ENCODE assay signal across 20 cellular contexts in the genomic region with DNA sequence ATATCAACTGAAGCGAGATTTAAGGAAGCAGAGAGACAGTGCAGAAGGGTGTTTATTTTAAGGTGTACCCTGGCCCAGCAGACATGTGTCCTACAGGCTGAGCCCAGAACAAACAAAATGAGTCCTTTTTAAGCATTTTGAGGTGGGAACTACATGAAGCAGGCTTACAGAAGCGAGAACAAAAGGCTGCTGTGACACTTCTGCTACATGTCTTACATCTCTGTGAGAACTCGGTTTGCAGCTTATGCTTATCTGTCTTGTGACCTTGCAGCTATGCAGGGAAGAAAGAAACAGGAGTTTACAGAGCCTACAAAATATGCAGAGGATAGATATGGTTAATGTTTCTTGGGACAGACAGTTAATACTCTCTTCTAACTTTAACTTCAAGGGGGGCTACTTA.
DNase-seq lines count a peak whose midpoint lies in the region; ATAC-seq, FAIRE-seq and TF ChIP-seq lines count a peak whose summit lies in the region.
"Had no signal": no experiment of that assay in that cellular context is flagged by ENCODE, and none has a peak within 500 bp of the region (broad histone marks: within the 10 kb centered on the region; RNA-seq: fewer than 3 reads in every experiment).

No MANE protein-coding gene starts in this region.

- H3F3A ChIP-seq in GM23338 (replicated peaks; ENCODE audit: low read depth) (no peaks in the 10 kb centered on the region), smooth muscle cell (ENCODE audit: low read depth) (no peaks in the 10 kb centered on the region)

- TF ChIP-seq CTCF in GM23338 (conservative IDR thresholded peaks at IDR 0.05; ENCODE audit: low read depth in 2 of 2) (no peak), H1 (IDR thresholded peaks at IDR 0.05; ENCODE audit: control extremely low read depth in 1 of 3, insufficient read depth in 1 of 3, low read depth in 1 of 3, low read length in 3 of 3) (no peak), smooth muscle cell (IDR thresholded peaks at IDR 0.05; ENCODE audit: borderline replicate concordance, insufficient read depth, poor library complexity, severe bottlenecking) (no peak), ovary (IDR thresholded peaks at IDR 0.05) (no peak)

- H3K23ac ChIP-seq in H1 (ENCODE audit: insufficient read length) (no peak overlapping the region), mesendoderm (ENCODE audit: low read length) (no peak overlapping the region)

- H3K9me2 ChIP-seq in GM23338 (ENCODE audit: insufficient read depth), result no peaks in the 10 kb centered on the region

- POLR2A ChIA-PET in H1 (lab: Charles Lee; ENCODE audit: partially characterized antibody), result no interaction called here

- TF ChIP-seq RAD21 in H1 (IDR thresholded peaks at IDR 0.05 in 1 of 2, conservative IDR thresholded peaks at IDR 0.05 in 1 of 2; ENCODE audit: low read depth in 2 of 2, low read length in 2 of 2), result no peak

- DNase-seq in GM23338 (ENCODE audit: low spot score) (no peak), H1 (ENCODE audit: low read depth in 1 of 2, low spot score in 2 of 2) (no peak), mesendoderm (peak; percentile 87), smooth muscle cell (lab: John Stamatoyannopoulos, UW; ENCODE audit: unreplicated experiment) (no peak), ovary (no peak), DMS114 treated with DMSO at 0.1 percent for 48 hours (lab: John Stamatoyannopoulos, UW; ENCODE audit: unreplicated experiment) (no peak), NCI-H2227 (lab: John Stamatoyannopoulos, UW; ENCODE audit: unreplicated experiment) (no peak)
- DNase-seq: CD4-positive, CD25-positive, alpha-beta regulatory T cell; CD8-positive, alpha-beta memory T cell; COR-L47; DMS 273 treated with DMSO at 0.1 percent for 48 hours; GOT3; H9 had no signal

- no peaks in the 10 kb centered on the region for H3K27me3 ChIP-seq in GM23338 (ENCODE audit: insufficient read depth)
- H3K27me3 ChIP-seq in H1 (replicated peaks in 1 of 4; ENCODE audit: control insufficient read depth in 3 of 4, extremely low read depth in 1 of 4, insufficient read depth in 3 of 4, low read length in 3 of 4), result no peaks in the 10 kb centered on the region
- no peaks in the 10 kb centered on the region for H3K27me3 ChIP-seq in mesendoderm (ENCODE audit: insufficient read depth, low read length, poor library complexity)
- no peaks in the 10 kb centered on the region for H3K27me3 ChIP-seq in smooth muscle cell (ENCODE audit: low read depth)
- no peaks in the 10 kb centered on the region for H3K27me3 ChIP-seq in ovary
- H3K27me3 ChIP-seq: BLaER1 treated with 17β-estradiol and CSF1 and Interleukin-3, amounts not matched to agents 10 nM and 100 nM had no signal

- no peak overlapping the region for H2BK12ac ChIP-seq in H1 (ENCODE audit: low read depth, low read length)

- no peak overlapping the region for H4K91ac ChIP-seq in H1 (replicated peaks; ENCODE audit: insufficient read length, low read length)

- no peaks in the 10 kb centered on the region for H3K79me1 ChIP-seq in H1 (ENCODE audit: low read depth, low read length)
- no peaks in the 10 kb centered on the region for H3K79me1 ChIP-seq in mesendoderm (ENCODE audit: low read length)

- H2BK20ac ChIP-seq in H1 (ENCODE audit: low read length), result no peak overlapping the region

- no peak overlapping the region for H3K4me3 Mint-ChIP-seq in GM23338
- H3K4me3 Mint-ChIP-seq: B cell; CD4-positive, CD25-positive, alpha-beta regulatory T cell; CD8-positive, alpha-beta memory T cell; H9; IgD-negative memory B cell had no signal

- no peak overlapping the region for H2BK15ac ChIP-seq in H1 (ENCODE audit: low read length)
- H2BK15ac ChIP-seq in mesendoderm (replicated peaks; ENCODE audit: low read depth), result no peak overlapping the region

- H3K27ac ChIP-seq in GM23338 (ENCODE audit: low read depth), result no peak overlapping the region
- no peak overlapping the region for H3K27ac ChIP-seq in H1 (ENCODE audit: low read depth, low read length)
- no peak overlapping the region for H3K27ac ChIP-seq in mesendoderm (ENCODE audit: low read depth, low read length)
- H3K27ac ChIP-seq in smooth muscle cell (ENCODE audit: low read depth), result no peak overlapping the region
- H3K27ac ChIP-seq in ovary, result no peak overlapping the region
- H3K27ac ChIP-seq: BLaER1 treated with 17β-estradiol and CSF1 and Interleukin-3, amounts not matched to agents 10 nM and 100 nM had no signal

- H4K5ac ChIP-seq in H1 (ENCODE audit: insufficient read length, low read depth, low read length) (no peak overlapping the region), mesendoderm (ENCODE audit: low read length) (no peak overlapping the region)

- no peaks in the 10 kb centered on the region for H3K9me3 Mint-ChIP-seq in GM23338

- CTCF ChIA-PET in H1 (lab: Charles Lee; ENCODE audit: partially characterized antibody), result no interaction called here

- no peak for TF ChIP-seq EP300 in H1 (IDR thresholded peaks at IDR 0.05; ENCODE audit: borderline replicate concordance in 1 of 2, low read depth in 2 of 2, low read length in 2 of 2)
- no peak for TF ChIP-seq EP300 in ovary (IDR thresholded peaks at IDR 0.05)

- TF ChIP-seq POLR2A in H1 (IDR thresholded peaks at IDR 0.05; ENCODE audit: control extremely low read depth in 1 of 2, low read depth in 2 of 2, low read length in 2 of 2) (no peak), ovary (IDR thresholded peaks at IDR 0.05) (no peak)

- H3K14ac ChIP-seq in H1 (ENCODE audit: insufficient read length), result no peak overlapping the region

- intact Hi-C loops in ovary (cut with DNase I), result no loop called here

- H3K18ac ChIP-seq in H1 (ENCODE audit: extremely low read depth, low read length) (no peak overlapping the region), mesendoderm (ENCODE audit: low read length) (no peak overlapping the region)

- no peaks in the 10 kb centered on the region for H3K27me3 Mint-ChIP-seq in GM23338 (ENCODE audit: insufficient read depth, low read depth, poor library complexity)

- H3K9ac ChIP-seq in H1 (replicated peaks in 1 of 4; ENCODE audit: extremely low read depth in 1 of 4, low read depth in 3 of 4, low read length in 3 of 4) (no peak overlapping the region), mesendoderm (ENCODE audit: low read length) (no peak overlapping the region), smooth muscle cell (ENCODE audit: low read depth) (no peak overlapping the region)
- H3K9ac ChIP-seq: BLaER1 treated with 17β-estradiol and CSF1 and Interleukin-3, amounts not matched to agents 10 nM and 100 nM had no signal

- H3K56ac ChIP-seq in H1 (replicated peaks; ENCODE audit: insufficient read length, low read depth, low read length) (no peak overlapping the region), mesendoderm (ENCODE audit: low read length) (no peak overlapping the region)

- H2BK120ac ChIP-seq in H1 (replicated peaks; ENCODE audit: low read depth, low read length) (no peak overlapping the region), mesendoderm (ENCODE audit: low read depth, low read length) (no peak overlapping the region)

- H3K4me1 ChIP-seq in GM23338 (ENCODE audit: insufficient read depth) (no peaks in the 10 kb centered on the region), H1 (replicated peaks in 1 of 4; ENCODE audit: control insufficient read depth in 3 of 4, insufficient read depth in 4 of 4, low read length in 3 of 4) (no peaks in the 10 kb centered on the region), mesendoderm (ENCODE audit: control insufficient read depth, low read depth, low read length) (no peaks in the 10 kb centered on the region), smooth muscle cell (ENCODE audit: low read depth) (no peaks in the 10 kb centered on the region), ovary (ENCODE audit: insufficient read depth) (no peaks in the 10 kb centered on the region)
- H3K4me1 ChIP-seq: BLaER1 treated with 17β-estradiol and CSF1 and Interleukin-3, amounts not matched to agents 10 nM and 100 nM had no signal

- H3K36me3 ChIP-seq in GM23338 (ENCODE audit: insufficient read depth) (no peaks in the 10 kb centered on the region), H1 (ENCODE audit: control insufficient read depth in 2 of 4, insufficient read depth in 4 of 4, low read length in 3 of 4) (no peaks in the 10 kb centered on the region), mesendoderm (ENCODE audit: control insufficient read depth, insufficient read depth, low read length) (no peaks in the 10 kb centered on the region), smooth muscle cell (ENCODE audit: low read depth) (no peaks in the 10 kb centered on the region), ovary (no peaks in the 10 kb centered on the region)
- H3K36me3 ChIP-seq: BLaER1 treated with 17β-estradiol and CSF1 and Interleukin-3, amounts not matched to agents 10 nM and 100 nM had no signal

- H3K79me2 ChIP-seq in GM23338 (replicated peaks; ENCODE audit: insufficient read depth) (no peaks in the 10 kb centered on the region), H1 (ENCODE audit: control insufficient read depth in 1 of 2, insufficient read depth in 2 of 2, low read length in 2 of 2) (no peaks in the 10 kb centered on the region), mesendoderm (ENCODE audit: control insufficient read depth, insufficient read depth, low read length) (no peaks in the 10 kb centered on the region), smooth muscle cell (ENCODE audit: low read depth) (no peaks in the 10 kb centered on the region)

- peak overlapping the region; percentile 70; the same call in 1 of the 2 replicates for H2AFZ ChIP-seq in GM23338
- 0 out of 2 replicates have a peak overlapping the region, but pooled peaks have one; percentile 55 for H2AFZ ChIP-seq in H1 (ENCODE audit: low read length)
- H2AFZ ChIP-seq in smooth muscle cell (ENCODE audit: low read depth), result no peak overlapping the region

- H3K9me3 ChIP-seq in H1 (ENCODE audit: insufficient read depth in 2 of 2, low read depth in 1 of 2, low read length in 1 of 2), result no peaks in the 10 kb centered on the region
- H3K9me3 ChIP-seq in smooth muscle cell (replicated peaks; ENCODE audit: low read depth), result no peaks in the 10 kb centered on the region
- H3K9me3 ChIP-seq in ovary, result no peaks in the 10 kb centered on the region

- no peak for ATAC-seq in GM23338

- H3K23me2 ChIP-seq in H1 (ENCODE audit: low read depth, low read length), result no peaks in the 10 kb centered on the region

- H3K36me3 Mint-ChIP-seq in GM23338 (ENCODE audit: low read depth), result no peaks in the 10 kb centered on the region
- H3K36me3 Mint-ChIP-seq: CD4-positive, CD25-positive, alpha-beta regulatory T cell; IgD-negative memory B cell had no signal

- H4K20me1 ChIP-seq in GM23338 (replicated peaks; ENCODE audit: insufficient read depth), result no peaks in the 10 kb centered on the region
- no peaks in the 10 kb centered on the region for H4K20me1 ChIP-seq in H1 (replicated peaks in 1 of 2; ENCODE audit: control insufficient read depth in 1 of 2, insufficient read depth in 2 of 2, low read length in 2 of 2)
- H4K20me1 ChIP-seq in smooth muscle cell (ENCODE audit: low read depth), result no peaks in the 10 kb centered on the region
- H4K20me1 ChIP-seq: BLaER1 treated with 17β-estradiol and CSF1 and Interleukin-3, amounts not matched to agents 10 nM and 100 nM had no signal

- no peak overlapping the region for H2BK5ac ChIP-seq in H1 (ENCODE audit: low read depth, low read length)
- H2BK5ac ChIP-seq in mesendoderm (ENCODE audit: low read length), result no peak overlapping the region

- no peak overlapping the region for H3K27ac Mint-ChIP-seq in GM23338
- H3K27ac Mint-ChIP-seq: B cell; CD4-positive, CD25-positive, alpha-beta regulatory T cell; CD8-positive, alpha-beta memory T cell; H9; IgD-negative memory B cell had no signal

- H3K4ac ChIP-seq in H1 (replicated peaks; ENCODE audit: insufficient read length, low read depth, low read length) (no peak overlapping the region), mesendoderm (ENCODE audit: low read depth, low read length) (no peak overlapping the region)

- H4K8ac ChIP-seq in H1 (ENCODE audit: extremely low read depth, insufficient read depth, low read length) (no peak overlapping the region), mesendoderm (ENCODE audit: low read depth, low read length) (no peak overlapping the region)

- H3K4me1 Mint-ChIP-seq in GM23338, result peaks cover 2% of the 10 kb centered on the region; the same call in 2 of the 3 replicates
- H3K4me1 Mint-ChIP-seq: B cell; CD4-positive, CD25-positive, alpha-beta regulatory T cell; CD8-positive, alpha-beta memory T cell; H9; IgD-negative memory B cell had no signal

- H2AK5ac ChIP-seq in H1 (ENCODE audit: low read depth, low read length), result no peak overlapping the region
- H2AK5ac ChIP-seq in mesendoderm (ENCODE audit: low read length), result no peak overlapping the region

- WGBS in H1 (ENCODE audit: extremely low coverage in 1 of 2, insufficient coverage in 1 of 2, insufficient read length in 1 of 2, insufficient replicate concordance in 2 of 2, low coverage in 1 of 2, low lambda C conversion rate in 2 of 2, missing lambda C conversion rate in 1 of 2), 2 experiments, result 87% methylated on average over 3 of the region's 3 CpGs; no CpG with 5 or more reads in 1 of the 2 experiments
- WGBS in mesendoderm (ENCODE audit: extremely low coverage, insufficient coverage, low lambda C conversion rate), result no CpG with 5 or more reads among the region's 3 CpGs
- 24% methylated on average over 3 of the region's 3 CpGs for WGBS in smooth muscle cell (ENCODE audit: low lambda C conversion rate)
- 35 to 45% (median 42%) methylated on average over 3 of the region's 3 CpGs for WGBS in ovary, 3 donors

- peak; percentile 78 for FAIRE-seq in H1 (lab: Jason Lieb, UNC)
- FAIRE-seq: G401.6, GM12892, GM18507, HTR-8/SVneo had no signal

- H3K4me2 ChIP-seq in GM23338 (no peak overlapping the region), H1 (ENCODE audit: insufficient read depth in 1 of 2, low read depth in 2 of 2, low read length in 2 of 2) (no peak overlapping the region), mesendoderm (ENCODE audit: low read length) (no peak overlapping the region), smooth muscle cell (peak overlapping the region; percentile 29)
- H3K4me2 ChIP-seq: BLaER1 treated with 17β-estradiol and CSF1 and Interleukin-3, amounts not matched to agents 10 nM and 100 nM had no signal

- no peak overlapping the region for H3K4me3 ChIP-seq in GM23338
- no peak overlapping the region for H3K4me3 ChIP-seq in H1 (ENCODE audit: extremely low read depth in 1 of 4, insufficient read depth in 2 of 4, low read depth in 3 of 4, low read length in 4 of 4)
- H3K4me3 ChIP-seq in mesendoderm (ENCODE audit: low read length), result no peak overlapping the region
- H3K4me3 ChIP-seq in smooth muscle cell, result no peak overlapping the region
- H3K4me3 ChIP-seq in ovary, result no peak overlapping the region
- H3K4me3 ChIP-seq: BLaER1 treated with 17β-estradiol and CSF1 and Interleukin-3, amounts not matched to agents 10 nM and 100 nM had no signal
